Comparison of ENCODE assay signal across 9 cellular contexts in genomic region chr15:85749261-85750151, GRCh38. TPM values are rescaled to one million over a fixed set of nuclear protein-coding genes. Genes with fewer than 3 reads are reported as not detected.
DNase-seq lines count a peak whose midpoint lies in the region; ATAC-seq and TF ChIP-seq lines count a peak whose summit lies in the region.
"Had no signal": no experiment of that assay in that cellular context is flagged by ENCODE, and none has a peak within 500 bp of the region (broad histone marks: within the 10 kb centered on the region; RNA-seq: fewer than 3 reads in every experiment).

No MANE protein-coding gene starts in this region.

- peaks cover 34% of the 10 kb centered on the region for H3K36me3 ChIP-seq in CD8-positive, alpha-beta memory T cell (ENCODE audit: insufficient read depth, low read length)
- H3K36me3 ChIP-seq in heart right ventricle, result peaks cover 0 to 52% (median 35%) of the 10 kb centered on the region in 9 donors
- H3K36me3 ChIP-seq in prostate gland, result peaks cover 0 to 4% of the 10 kb centered on the region in 2 donors

- H3K27ac ChIP-seq in CD8-positive, alpha-beta memory T cell (ENCODE audit: low read depth, low read length), result no peak overlapping the region
- H3K27ac ChIP-seq in heart right ventricle (peak overlapping the region; percentile 41 to 86 (median 72)), prostate gland (peak overlapping the region; percentile 65 to 70)

- H3K4me3 Mint-ChIP-seq in CD8-positive, alpha-beta memory T cell, result no peak overlapping the region
- no peak overlapping the region for H3K4me3 Mint-ChIP-seq in activated naive CD8-positive, alpha-beta T cell

- H3K27ac Mint-ChIP-seq in CD8-positive, alpha-beta memory T cell, result peak overlapping the region in 6 of 8 donors; percentile 10 to 84 (median 54)
- peak overlapping the region; percentile 58 for H3K27ac Mint-ChIP-seq in activated naive CD8-positive, alpha-beta T cell

- CTCF ChIA-PET in CD8-positive, alpha-beta memory T cell (lab: Charles Lee), result interaction anchor here (1.1 kb wide), 2 partner anchors 18 to 87 kb away, joined by 3 to 4 read pairs; no protein-coding TSS in a partner anchor

- no peak for DNase-seq in CD8-positive, alpha-beta memory T cell
- DNase-seq in heart right ventricle, result peak in 1 of 2 donors; percentile 65
- DNase-seq in prostate gland (ENCODE audit: low spot score), result no peak
- no peak for DNase-seq in NCI-H2029 (lab: John Stamatoyannopoulos, UW)
- no peak for DNase-seq in NCI-H2227 treated with DMSO at 0.1 percent for 48 hours (lab: John Stamatoyannopoulos, UW)
- DNase-seq: NCI-H146 had no signal

- POLR2A ChIA-PET in CD8-positive, alpha-beta memory T cell (lab: Charles Lee), result no interaction called here

- WGBS in heart right ventricle, 2 donors, result 50 to 56% methylated on average over 21 of the region's 21 CpGs
- WGBS in prostate gland, result 46% methylated on average over 21 of the region's 21 CpGs

- H3K4me1 ChIP-seq in CD8-positive, alpha-beta memory T cell (ENCODE audit: insufficient read depth, low read length), result peaks cover 10% of the 10 kb centered on the region
- H3K4me1 ChIP-seq in heart right ventricle (peaks cover 19 to 75% (median 52%) of the 10 kb centered on the region in 9 donors), prostate gland (replicated peaks) (peaks cover 7% of the 10 kb centered on the region)

- peaks cover 0 to 52% (median 12%) of the 10 kb centered on the region in 3 donors for H3K36me3 Mint-ChIP-seq in CD8-positive, alpha-beta memory T cell
- no peaks in the 10 kb centered on the region for H3K36me3 Mint-ChIP-seq in activated naive CD8-positive, alpha-beta T cell

- H3K27me3 ChIP-seq in CD8-positive, alpha-beta memory T cell (ENCODE audit: insufficient read depth, low read length, poor library complexity, severe bottlenecking), result no peaks in the 10 kb centered on the region
- no peaks in the 10 kb centered on the region for H3K27me3 ChIP-seq in heart right ventricle
- H3K27me3 ChIP-seq in prostate gland (replicated peaks; ENCODE audit: insufficient read depth), result no peaks in the 10 kb centered on the region

- no peak for TF ChIP-seq POLR2A in prostate gland (IDR thresholded peaks at IDR 0.05)

- no peaks in the 10 kb centered on the region for H3K9me3 ChIP-seq in CD8-positive, alpha-beta memory T cell (ENCODE audit: low read length)
- H3K9me3 ChIP-seq in heart right ventricle (no peaks in the 10 kb centered on the region), prostate gland (no peaks in the 10 kb centered on the region)

- H3K4me1 Mint-ChIP-seq in CD8-positive, alpha-beta memory T cell, result peaks cover 18 to 33% (median 23%) of the 10 kb centered on the region in 3 donors
- peaks cover 30% of the 10 kb centered on the region for H3K4me1 Mint-ChIP-seq in activated naive CD8-positive, alpha-beta T cell (ENCODE audit: low read depth)

- intact Hi-C loops in heart right ventricle (cut with DNase I) (loop anchor here in 5 of 10 donors (2.0 to 5.0 kb wide), 6 partner anchors 19 to 142 kb away; partner anchors contain the start of gene KLHL25 (in 1 of the 5)), prostate gland (cut with DNase I) (loop anchor here (2.0 to 5.0 kb wide), 2 partner anchors 35 to 83 kb away; no protein-coding TSS in a partner anchor)

- TF ChIP-seq CTCF in heart right ventricle (IDR thresholded peaks at IDR 0.05), result no peak
- no peak for TF ChIP-seq CTCF in prostate gland (IDR thresholded peaks at IDR 0.05)

- peaks cover 0 to 1% (median 0%) of the 10 kb centered on the region in 5 donors for H3K9me3 Mint-ChIP-seq in CD8-positive, alpha-beta memory T cell
- no peaks in the 10 kb centered on the region for H3K9me3 Mint-ChIP-seq in activated naive CD8-positive, alpha-beta T cell (ENCODE audit: low read depth)

- no peaks in the 10 kb centered on the region for H3K27me3 Mint-ChIP-seq in CD8-positive, alpha-beta memory T cell
- H3K27me3 Mint-ChIP-seq in activated naive CD8-positive, alpha-beta T cell, result no peaks in the 10 kb centered on the region

- H3K4me3 ChIP-seq in CD8-positive, alpha-beta memory T cell (ENCODE audit: low read length), result no peak overlapping the region
- H3K4me3 ChIP-seq in heart right ventricle (peak overlapping the region in 5 of 10 donors; percentile 8 to 27 (median 26)), prostate gland (peak overlapping the region in 1 of 2 donors; percentile 1)

- ATAC-seq in heart right ventricle (peak; percentile 32 to 66 (median 46)), HG02798 (IDR thresholded peaks at IDR 0.05; ENCODE audit: poor library complexity, unreplicated experiment) (no peak), GM21447 (IDR thresholded peaks at IDR 0.05; ENCODE audit: unreplicated experiment) (no peak)

RNA-seq across cellular contexts. Expression of gene KLHL25, which starts 45.2 kb away (rescaled TPM):
- 1 to 10 TPM; 5.1 to 5.4 TPM for total RNA-seq in CD8-positive, alpha-beta memory T cell
- polyA plus RNA-seq in CD8-positive, alpha-beta memory T cell, result 0.75 TPM
- total RNA-seq in heart right ventricle, result 1 to 10 TPM; 1.9 to 4.6 (median 3.2) TPM
- 1 to 10 TPM; 3.2 to 9.2 TPM for polyA plus RNA-seq in heart right ventricle
- total RNA-seq in prostate gland, result 10 to 100 TPM in 1 of 2 donors, 1 to 10 TPM in 1; 5.1 to 30.8 TPM

Comparison
In these comparisons a context has a peak if more than half of its experiments do, and no peak if none do; other contexts are left out.
1. ATAC-seq: peak in heart right ventricle (8 of 8); none in HG02798 (single experiment) and GM21447 (single experiment).